ENCODE assay signal across 26 cellular contexts in the genomic region with DNA sequence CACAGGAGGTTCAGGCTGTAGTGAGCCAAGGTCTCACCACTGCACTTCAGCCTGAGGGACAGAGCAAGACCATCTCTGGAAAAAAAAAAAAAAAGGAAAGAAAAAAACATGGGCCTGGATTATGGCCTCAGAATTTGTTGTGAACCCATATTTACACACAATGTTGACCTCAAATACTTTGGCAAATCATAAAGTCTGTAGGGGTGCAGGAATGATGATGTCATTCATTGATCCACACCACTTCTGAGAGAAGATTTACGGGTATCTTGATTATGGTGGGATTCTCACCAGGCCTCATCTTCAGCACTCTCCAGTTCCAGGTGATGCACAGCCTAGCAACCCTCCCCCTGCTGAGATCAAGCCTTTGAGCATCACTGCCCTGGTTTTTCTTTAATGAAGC.
"Had no signal": no experiment of that assay in that cellular context is flagged by ENCODE, and none has a peak within 500 bp of the region (broad histone marks: within the 10 kb centered on the region; RNA-seq: fewer than 3 reads in every experiment).

No MANE protein-coding gene starts in this region.

- H3K27ac ChIP-seq: neural progenitor cell, ovary, parathyroid adenoma, psoas muscle, skin epidermis, spleen, suprapubic skin, testis, tibial artery, transverse colon, upper lobe of right lung, uterus had no signal

- H3K4me3 ChIP-seq: neural progenitor cell, ovary, psoas muscle, skin epidermis, smooth muscle cell, spleen, suprapubic skin, testis, tibial artery, transverse colon, upper lobe of right lung, uterus had no signal

- H3K36me3 ChIP-seq: neural progenitor cell, ovary, spleen, suprapubic skin, tibial artery, transverse colon, upper lobe of right lung, uterus had no signal

- DNase-seq: natural killer cell; occipital lobe; ovary; posterior cingulate gyrus; psoas muscle; right cardiac atrium; spleen; stimulated activated CD4-positive, alpha-beta T cell treated with anti-CD3 and anti-CD28 coated beads, Interleukin-12 subunit alpha, Interleukin-12 subunit beta, amount 100 ng/mL, for 4 hours; stimulated activated CD4-positive, alpha-beta T cell treated with anti-CD3 and anti-CD28 coated beads, Interleukin-1b, Interleukin-23, amount 100 ng/mL, for 48 hours; stimulated activated CD4-positive, alpha-beta T cell treated with anti-CD3 and anti-CD28 coated beads, Interleukin-4, amount 100 ng/mL, for 1 hour; stimulated activated CD4-positive, alpha-beta T cell treated with anti-CD3 and anti-CD28 coated beads, Interleukin-4, amount 100 ng/mL, for 4 hours; stimulated activated CD8-positive, alpha-beta memory T cell treated with anti-CD3 and anti-CD28 coated beads, Interleukin-4, amount 100 ng/mL, for 48 hours; stimulated activated naive CD4-positive, alpha-beta T cell; stimulated activated naive CD8-positive, alpha-beta T cell treated with anti-CD3 and anti-CD28 coated beads, Interleukin-15, amount 100 ng/mL, for 72 hours; stimulated activated naive CD8-positive, alpha-beta T cell treated with anti-CD3 and anti-CD28 coated beads, Interleukin-15, Interleukin-2, amounts not matched to agents 100 U/mL and 50 U/mL, for 24 hours; substantia nigra; testis; tibial artery; transverse colon; upper lobe of right lung; uterus had no signal

- H3K27me3 ChIP-seq: neural progenitor cell, ovary, suprapubic skin, testis, tibial artery, transverse colon, upper lobe of right lung, uterus had no signal

- H3K9me3 ChIP-seq: ovary, psoas muscle, suprapubic skin, testis, transverse colon, upper lobe of right lung, uterus had no signal

- H3K4me1 ChIP-seq: neural progenitor cell, parathyroid adenoma, psoas muscle, spleen, suprapubic skin, testis, tibial artery, upper lobe of right lung, uterus had no signal
